ENCODE assay signal across 9 cellular contexts in the genomic region with DNA sequence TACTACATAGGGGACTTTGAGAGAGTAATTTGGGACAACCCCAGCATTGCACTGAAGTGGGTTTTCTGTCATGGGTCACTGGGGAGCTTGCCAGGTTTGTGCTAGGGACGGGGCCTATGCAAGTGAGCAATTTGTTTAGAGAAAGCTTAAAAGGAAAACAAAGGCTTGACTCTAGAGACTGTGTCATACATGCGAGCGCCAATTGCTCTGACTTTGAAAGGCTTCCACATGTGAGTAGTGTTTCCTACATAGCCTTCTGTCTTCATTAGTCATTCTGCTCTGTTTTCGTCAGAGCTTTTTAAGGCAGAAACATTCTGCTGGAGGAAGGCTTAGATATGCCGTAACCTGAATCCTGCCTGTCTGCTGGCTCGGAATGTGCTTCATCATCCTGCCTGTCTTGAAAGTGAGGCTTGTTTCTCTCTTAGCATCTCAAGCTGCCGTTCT. TPM values are rescaled to one million over a fixed set of nuclear protein-coding genes. Genes with fewer than 3 reads are reported as not detected.
DNase-seq lines count a peak whose midpoint lies in the region; ATAC-seq and TF ChIP-seq lines count a peak whose summit lies in the region.
"Had no signal": no experiment of that assay in that cellular context is flagged by ENCODE, and none has a peak within 500 bp of the region (broad histone marks: within the 10 kb centered on the region; RNA-seq: fewer than 3 reads in every experiment).

No MANE protein-coding gene starts in this region.

- TF ChIP-seq CTCF in PC-9 (conservative IDR thresholded peaks at IDR 0.05) (no peak), ovary (IDR thresholded peaks at IDR 0.05) (no peak), natural killer cell (IDR thresholded peaks at IDR 0.05) (no peak)

- DNase-seq in DMS 273 treated with DMSO at 0.1 percent for 48 hours (lab: John Stamatoyannopoulos, UW) (peak; percentile 61), PC-9 (peak; percentile 47 to 62), fibroblast of gingiva (ENCODE audit: low read depth) (peak; percentile 97), ovary (peak in 4 of 5 donors; percentile 12 to 42 (median 35)), SW480 (ENCODE audit: low spot score) (no peak), NCI-H128 (lab: John Stamatoyannopoulos, UW; ENCODE audit: unreplicated experiment) (no peak), natural killer cell (no peak), NCI-H187 treated with DMSO at 0.1 percent for 48 hours (lab: John Stamatoyannopoulos, UW) (no peak)

- CTCF ChIA-PET in PC-9 (lab: Charles Lee), result interaction anchor here (0.6 to 1.3 kb wide), 4 partner anchors 17 to 753 kb away, joined by 3 to 4 read pairs (median 4); no protein-coding TSS in a partner anchor

- no peak for TF ChIP-seq POLR2A in ovary (IDR thresholded peaks at IDR 0.05)

- no peak overlapping the region for H2AFZ ChIP-seq in PC-9

- H3K9me2 ChIP-seq in PC-9 (ENCODE audit: insufficient read depth), result no peaks in the 10 kb centered on the region; the same call in 1 of the 2 replicates

- no peak for ATAC-seq in natural killer cell
- ATAC-seq: body of pancreas had no signal

- H3F3A ChIP-seq in PC-9 (ENCODE audit: insufficient read depth, low read depth), result no peaks in the 10 kb centered on the region; the same call in 1 of the 2 replicates

- H3K9me3 ChIP-seq in PC-9 (ENCODE audit: insufficient read depth, low read depth), result no peaks in the 10 kb centered on the region
- no peaks in the 10 kb centered on the region for H3K9me3 ChIP-seq in ovary
- H3K9me3 ChIP-seq: body of pancreas had no signal

- 43 to 54% (median 44%) methylated on average over 7 of the region's 7 CpGs for WGBS in ovary, 3 donors

- H3K9me3 Mint-ChIP-seq in natural killer cell, result no peaks in the 10 kb centered on the region

- H3K27me3 Mint-ChIP-seq in natural killer cell (ENCODE audit: low read depth in 2 of 2), result no peaks in the 10 kb centered on the region

- H3K27me3 ChIP-seq in PC-9 (ENCODE audit: insufficient read depth, low read depth), result no peaks in the 10 kb centered on the region
- no peaks in the 10 kb centered on the region for H3K27me3 ChIP-seq in ovary
- H3K27me3 ChIP-seq: body of pancreas had no signal

- intact Hi-C loops in PC-9 (cut with micrococcal nuclease; ENCODE audit: unreplicated experiment) (loop anchor here (1.0 kb wide), 1 partner anchor 176 kb away; no protein-coding TSS in a partner anchor), ovary (cut with DNase I) (no loop called here), natural killer cell (cut with micrococcal nuclease) (no loop called here)

- TF ChIP-seq EP300 in ovary (IDR thresholded peaks at IDR 0.05), result no peak

- H3K36me3 Mint-ChIP-seq in natural killer cell, result peaks cover 10% of the 10 kb centered on the region

- H3K4me3 Mint-ChIP-seq in natural killer cell, result no peak overlapping the region

- H3K4me1 ChIP-seq in PC-9 (replicated peaks; ENCODE audit: insufficient read depth) (peaks cover 13% of the 10 kb centered on the region; the same call in 1 of the 2 replicates), ovary (ENCODE audit: insufficient read depth) (no peaks in the 10 kb centered on the region)

- H3K27ac Mint-ChIP-seq in natural killer cell, result no peak overlapping the region

- no peaks in the 10 kb centered on the region for H3K79me2 ChIP-seq in PC-9 (ENCODE audit: low read depth)

- H3K36me3 ChIP-seq in PC-9 (ENCODE audit: low read depth), result peaks cover 73% of the 10 kb centered on the region
- no peaks in the 10 kb centered on the region for H3K36me3 ChIP-seq in ovary

- BruUV-seq in PC-9 (replicated peaks; lab: Mats Ljungman, UMichigan), result no TSS peak

- POLR2A ChIA-PET in PC-9 (lab: Charles Lee; ENCODE audit: unreplicated experiment), result interaction anchor here (0.5 to 0.7 kb wide), 7 partner anchors 26 to 626 kb away, joined by 4 to 34 read pairs (median 6); no protein-coding TSS in a partner anchor

- H3K27ac ChIP-seq in PC-9 (peak overlapping the region; percentile 35), ovary (no peak overlapping the region)
- H3K27ac ChIP-seq: body of pancreas had no signal

- H3K4me2 ChIP-seq in PC-9, result no peak overlapping the region

- peaks cover 6% of the 10 kb centered on the region in 2 donors for H3K4me1 Mint-ChIP-seq in natural killer cell

- H4K20me1 ChIP-seq in PC-9 (ENCODE audit: insufficient read depth), result no peaks in the 10 kb centered on the region

- no peak overlapping the region for H3K4me3 ChIP-seq in PC-9
- no peak overlapping the region for H3K4me3 ChIP-seq in ovary
- H3K4me3 ChIP-seq: body of pancreas had no signal

RNA-seq across cellular contexts. Expression of gene TRIM45, which starts 28.4 kb away (rescaled TPM):
- 10.0 and 10.2 TPM in 2 replicates for total RNA-seq in PC-9 (2021)
- 1 to 10 TPM; 2.9 to 7.7 (median 6.6) TPM for total RNA-seq in ovary
- 1 to 10 TPM; 4.9 to 5.4 TPM for polyA plus RNA-seq in ovary
- 1 to 10 TPM in 1 of 3 donors, under 1 TPM in 2; 0.33 to 1.2 (median 0.77) TPM for total RNA-seq in natural killer cell

RNA-seq across cellular contexts. Expression of gene TTF2, which starts 33.0 kb away (rescaled TPM):
- total RNA-seq in PC-9 (2021) (62.2 and 63.4 TPM in 2 replicates), ovary (10 to 100 TPM in 6 of 7 donors, 1 to 10 TPM in 1; 8.2 to 14.0 (median 12.5) TPM), natural killer cell (10 to 100 TPM; 17.9 to 24.7 (median 23.9) TPM)
- 1 to 10 TPM; 2.1 to 9.4 TPM for polyA plus RNA-seq in ovary

Comparison
In these comparisons a context has a peak if more than half of its experiments do, and no peak if none do; other contexts are left out.
1. DNase-seq: peak in DMS 273 treated with DMSO at 0.1 percent for 48 hours (single experiment), PC-9 (2 of 2), fibroblast of gingiva (single experiment) and ovary (4 of 5); none in SW480 (single experiment), NCI-H128 (single experiment), natural killer cell (single experiment) and NCI-H187 treated with DMSO at 0.1 percent for 48 hours (single experiment).